ENCODE assay signal across 22 cellular contexts in genomic region chr2:233940376-233941276, GRCh38. TPM values are rescaled to one million over a fixed set of nuclear protein-coding genes. Genes with fewer than 3 reads are reported as not detected.
DNase-seq lines count a peak whose midpoint lies in the region; ATAC-seq lines count a peak whose summit lies in the region.
"Had no signal": no experiment of that assay in that cellular context is flagged by ENCODE, and none has a peak within 500 bp of the region (broad histone marks: within the 10 kb centered on the region; RNA-seq: fewer than 3 reads in every experiment).

No MANE protein-coding gene starts in this region.

- no peak for ATAC-seq in HG03460 (IDR thresholded peaks at IDR 0.05; ENCODE audit: unreplicated experiment)
- ATAC-seq: A549; activated CD4-positive, alpha-beta T cell treated with anti-CD3 and anti-CD28 coated beads for 36 hours; activated CD8-positive, alpha-beta memory T cell treated with anti-CD3 and anti-CD28 coated beads, Interleukin-2, amount 10 ng/mL, durations not matched to agents 7 days and 5 days; activated T-helper 17 cell treated with anti-CD3 and anti-CD28 coated beads, Interleukin-2, amount 50 U/mL, for 72 hours; gastroesophageal sphincter; left cardiac atrium; SK-N-SH treated with all-trans-retinoic acid at 6 μM for 48 hours had no signal

- CTCF ChIA-PET in activated naive CD4-positive, alpha-beta T cell treated with anti-CD3 and anti-CD28 coated beads, Interleukin-2, amount 10 ng/mL, durations not matched to agents 7 days and 5 days (lab: Charles Lee), result interaction anchor here (0.8 kb wide), 1 partner anchor 631 kb away, joined by 3 read pairs; no protein-coding TSS in a partner anchor

- no peak overlapping the region for H3K27ac Mint-ChIP-seq in activated naive CD4-positive, alpha-beta T cell treated with anti-CD3 and anti-CD28 coated beads, Interleukin-2, amount 10 ng/mL, durations not matched to agents 7 days and 5 days
- H3K27ac Mint-ChIP-seq: activated CD4-positive, alpha-beta T cell treated with anti-CD3 and anti-CD28 coated beads for 36 hours; activated CD8-positive, alpha-beta memory T cell treated with anti-CD3 and anti-CD28 coated beads, Interleukin-2, amount 10 ng/mL, durations not matched to agents 7 days and 5 days; activated T-helper 17 cell treated with anti-CD3 and anti-CD28 coated beads, Interleukin-2, amount 50 U/mL, for 72 hours had no signal

- H3K4me1 Mint-ChIP-seq in activated naive CD4-positive, alpha-beta T cell treated with anti-CD3 and anti-CD28 coated beads, Interleukin-2, amount 10 ng/mL, durations not matched to agents 7 days and 5 days, result peaks cover 5% of the 10 kb centered on the region

- H3K36me3 Mint-ChIP-seq in activated naive CD4-positive, alpha-beta T cell treated with anti-CD3 and anti-CD28 coated beads, Interleukin-2, amount 10 ng/mL, durations not matched to agents 7 days and 5 days, result no peaks in the 10 kb centered on the region
- H3K36me3 Mint-ChIP-seq: activated CD8-positive, alpha-beta memory T cell treated with anti-CD3 and anti-CD28 coated beads, Interleukin-2, amount 10 ng/mL, durations not matched to agents 7 days and 5 days had no signal

- H3K4me3 Mint-ChIP-seq in activated naive CD4-positive, alpha-beta T cell treated with anti-CD3 and anti-CD28 coated beads, Interleukin-2, amount 10 ng/mL, durations not matched to agents 7 days and 5 days, result no peak overlapping the region
- H3K4me3 Mint-ChIP-seq: activated CD4-positive, alpha-beta T cell treated with anti-CD3 and anti-CD28 coated beads for 36 hours; activated CD8-positive, alpha-beta memory T cell treated with anti-CD3 and anti-CD28 coated beads, Interleukin-2, amount 10 ng/mL, durations not matched to agents 7 days and 5 days; activated T-helper 17 cell treated with anti-CD3 and anti-CD28 coated beads, Interleukin-2, amount 50 U/mL, for 72 hours had no signal

- H3K27me3 Mint-ChIP-seq in activated naive CD4-positive, alpha-beta T cell treated with anti-CD3 and anti-CD28 coated beads, Interleukin-2, amount 10 ng/mL, durations not matched to agents 7 days and 5 days, result peaks cover 54% of the 10 kb centered on the region

- DNase-seq in NCI-H2029 (lab: John Stamatoyannopoulos, UW) (peak; percentile 63), NCI-H2029 treated with DMSO at 0.1 percent for 48 hours (lab: John Stamatoyannopoulos, UW) (no peak), MV-4-11 (lab: John Stamatoyannopoulos, UW) (peak; percentile 83), RPMI8226 (peak; percentile 83), renal cortical epithelial cell (ENCODE audit: low read depth) (peak; percentile 56)
- DNase-seq in activated naive CD4-positive, alpha-beta T cell treated with anti-CD3 and anti-CD28 coated beads, Interleukin-2, amount 10 ng/mL, durations not matched to agents 7 days and 5 days, result no peak
- no peak for DNase-seq in activated CD8-positive, alpha-beta memory T cell treated with anti-CD3 and anti-CD28 coated beads for 24 hours
- DNase-seq: activated CD4-positive, alpha-beta T cell treated with anti-CD3 and anti-CD28 coated beads for 36 hours; activated CD8-positive, alpha-beta memory T cell treated with anti-CD3 and anti-CD28 coated beads, Interleukin-2, amount 10 ng/mL, durations not matched to agents 7 days and 5 days; adrenal gland; DMS153; GOT3; left cardiac atrium; NCI-H446 treated with DMSO at 0.1 percent for 48 hours; Peyer's patch; stimulated activated CD4-positive, alpha-beta T cell treated with anti-CD3 and anti-CD28 coated beads, Interleukin-12 subunit alpha, Interleukin-12 subunit beta, amount 100 ng/mL, for 4 hours; testis had no signal

- H3K9me3 Mint-ChIP-seq in activated naive CD4-positive, alpha-beta T cell treated with anti-CD3 and anti-CD28 coated beads, Interleukin-2, amount 10 ng/mL, durations not matched to agents 7 days and 5 days, result peaks cover 3% of the 10 kb centered on the region

RNA-seq across cellular contexts. Expression of gene TRPM8, which starts 23.5 kb away (rescaled TPM):
- 1.0 and 4.5 TPM in 2 replicates for total RNA-seq in renal cortical epithelial cell
- total RNA-seq: activated CD4-positive, alpha-beta T cell treated with anti-CD3 and anti-CD28 coated beads for 36 hours; activated CD8-positive, alpha-beta memory T cell treated with anti-CD3 and anti-CD28 coated beads, Interleukin-2, amount 10 ng/mL, durations not matched to agents 7 days and 5 days; adrenal gland; gastroesophageal sphincter; left cardiac atrium; Peyer's patch had no signal

Comparison
In these comparisons a context has a peak if more than half of its experiments do, and no peak if none do; other contexts are left out.
1. DNase-seq: peak in NCI-H2029 (single experiment), MV-4-11 (single experiment), RPMI8226 (single experiment) and renal cortical epithelial cell (single experiment); none in NCI-H2029 treated with DMSO at 0.1 percent for 48 hours (single experiment), activated naive CD4-positive, alpha-beta T cell treated with anti-CD3 and anti-CD28 coated beads, Interleukin-2, amount 10 ng/mL, durations not matched to agents 7 days and 5 days (single experiment) and activated CD8-positive, alpha-beta memory T cell treated with anti-CD3 and anti-CD28 coated beads for 24 hours (single experiment).